ENCODE assay signal across 8 cellular contexts in the genomic region with DNA sequence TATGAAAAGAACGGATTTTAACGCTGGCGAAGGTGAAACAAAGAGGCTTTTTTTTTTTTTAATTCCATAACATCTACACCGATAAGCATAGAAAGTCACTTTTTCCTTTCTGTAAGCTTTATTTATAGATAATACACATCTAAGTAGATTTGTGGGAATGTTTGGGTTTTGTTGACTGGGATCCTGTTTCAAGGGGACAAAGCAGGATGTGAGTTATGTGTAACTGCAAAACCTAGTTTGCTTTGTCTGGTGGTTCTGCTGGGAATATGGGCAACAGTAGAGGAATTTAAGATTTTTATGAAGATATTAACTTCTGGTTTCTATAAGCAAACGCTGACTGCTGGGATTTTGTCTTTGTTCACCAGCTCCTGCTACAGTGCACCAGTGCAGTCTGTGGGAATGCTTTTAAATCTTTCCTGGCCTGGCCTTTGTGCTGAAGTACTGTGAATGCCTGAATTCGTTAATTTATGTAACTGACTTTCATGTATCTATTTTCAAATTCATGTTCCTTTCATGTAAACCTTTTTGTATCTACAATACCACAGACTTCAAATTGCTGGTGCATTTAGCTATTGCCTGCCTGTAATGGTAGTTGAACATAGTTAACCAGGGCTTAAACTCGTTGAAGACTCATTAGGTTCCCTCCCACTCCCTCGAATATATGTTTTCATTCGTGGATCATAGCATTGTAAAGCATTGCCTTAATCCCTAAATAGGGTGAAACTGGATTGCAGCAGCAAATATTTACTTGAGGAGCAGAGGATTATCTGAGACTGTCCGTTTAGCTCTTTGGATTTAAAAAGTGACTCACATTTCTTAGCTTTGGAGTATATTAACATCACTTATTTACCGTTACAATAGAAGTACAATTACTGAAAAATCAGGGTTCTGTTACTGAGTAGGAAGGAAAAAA. TPM values are rescaled to one million over a fixed set of nuclear protein-coding genes. Genes with fewer than 3 reads are reported as not detected.
A peak's percentile ranks its signal among the peaks of the same experiment; 100 is the strongest.
DNase-seq lines count a peak whose midpoint lies in the region; ATAC-seq and TF ChIP-seq lines count a peak whose summit lies in the region.

No MANE protein-coding gene starts in this region.

- TF ChIP-seq CTCF in CD4-positive, alpha-beta T cell (IDR thresholded peaks at IDR 0.05), result no peak
- TF ChIP-seq CTCF in Loucy (conservative IDR thresholded peaks at IDR 0.05; ENCODE audit: low read length), result no peak

- H3K9me3 ChIP-seq in CD4-positive, alpha-beta T cell (ENCODE audit: control insufficient read depth, low read length), result no peaks in the 10 kb centered on the region
- no peaks in the 10 kb centered on the region; the same call in 1 of the 2 replicates for H3K9me3 ChIP-seq in Loucy (ENCODE audit: insufficient read depth, low read depth, low read length)
- H3K9me3 ChIP-seq in mucosa of stomach (ENCODE audit: control insufficient read depth, low read length), result no peaks in the 10 kb centered on the region

- no peaks in the 10 kb centered on the region for H3K9me2 ChIP-seq in Loucy (replicated peaks; ENCODE audit: low read depth, low read length)

- H3K4me3 ChIP-seq in Loucy (ENCODE audit: low read length, poor library complexity, severe bottlenecking) (peak overlapping the region; percentile 94), mucosa of stomach (ENCODE audit: low read length) (peak overlapping the region; percentile 91)

- DNase-seq in CD4-positive, alpha-beta T cell, result no peak
- no peak for DNase-seq in left lobe of liver (ENCODE audit: low spot score)
- no peak for DNase-seq in GDM1 (lab: John Stamatoyannopoulos, UW)
- DNase-seq in NCI-H526 (lab: John Stamatoyannopoulos, UW), result no peak
- no peak for DNase-seq in DMS114 treated with DMSO at 0.1 percent for 48 hours (lab: John Stamatoyannopoulos, UW; ENCODE audit: unreplicated experiment)

- H3F3A ChIP-seq in Loucy (ENCODE audit: low read depth), result peaks cover 3% of the 10 kb centered on the region; the same call in 1 of the 2 replicates

- H3K4me3 Mint-ChIP-seq in CD4-positive, alpha-beta T cell, result peak overlapping the region; percentile 98

- H3K36me3 Mint-ChIP-seq in CD4-positive, alpha-beta T cell (ENCODE audit: low read depth), result peaks cover 16% of the 10 kb centered on the region

- no peaks in the 10 kb centered on the region for H3K9me3 Mint-ChIP-seq in CD4-positive, alpha-beta T cell

- intact Hi-C loops in CD4-positive, alpha-beta T cell (cut with DNase I, micrococcal nuclease), result loop anchor here (2.0 to 10.0 kb wide), 7 partner anchors 92 to 1682 kb away; a partner anchor contains a TSS

- H3K4me1 Mint-ChIP-seq in CD4-positive, alpha-beta T cell (ENCODE audit: low read depth), result peaks cover 54% of the 10 kb centered on the region

- no peak overlapping the region for H3K27ac ChIP-seq in CD4-positive, alpha-beta T cell (ENCODE audit: low read depth, low read length)
- peak overlapping the region; percentile 73 for H3K27ac ChIP-seq in cingulate gyrus (ENCODE audit: low read depth, low read length)

- POLR2A ChIA-PET in CD4-positive, alpha-beta T cell (lab: Charles Lee), result interaction anchor here (0.6 to 4.4 kb wide), 13 partner anchors 8 to 1749 kb away, joined by 3 to 79 read pairs (median 5); a partner anchor contains a TSS

- no peak for ATAC-seq in CD4-positive, alpha-beta T cell (ENCODE audit: poor library complexity)
- no peak for ATAC-seq in left lobe of liver

- peaks cover 16% of the 10 kb centered on the region for H4K20me1 ChIP-seq in Loucy (ENCODE audit: insufficient read depth, low read length, poor library complexity, severe bottlenecking)

- H3K27me3 Mint-ChIP-seq in CD4-positive, alpha-beta T cell, result no peaks in the 10 kb centered on the region

- peak overlapping the region; percentile 100 for H2AFZ ChIP-seq in Loucy (ENCODE audit: low read length)

- peak overlapping the region; percentile 93 for H3K4me2 ChIP-seq in Loucy (ENCODE audit: low read depth, low read length, poor library complexity, severe bottlenecking)

- peak overlapping the region; percentile 83 for H3K9ac ChIP-seq in Loucy (ENCODE audit: low read depth, low read length, poor library complexity, severe bottlenecking)
- peak overlapping the region; percentile 96 for H3K9ac ChIP-seq in mucosa of stomach (ENCODE audit: low read length)

- H3K27me3 ChIP-seq in CD4-positive, alpha-beta T cell (ENCODE audit: control insufficient read depth, insufficient read depth, low read length), result no peaks in the 10 kb centered on the region
- H3K27me3 ChIP-seq in Loucy (ENCODE audit: insufficient read depth, low read length, poor library complexity, severe bottlenecking) (no peaks in the 10 kb centered on the region), mucosa of stomach (ENCODE audit: control insufficient read depth, insufficient read depth, low read length) (no peaks in the 10 kb centered on the region)

- H3K79me2 ChIP-seq in Loucy (ENCODE audit: insufficient read depth, low read length), result peaks cover 49% of the 10 kb centered on the region

- no peaks in the 10 kb centered on the region for H3K36me3 ChIP-seq in Loucy (ENCODE audit: insufficient read depth, low read length)
- H3K36me3 ChIP-seq in mucosa of stomach (ENCODE audit: control insufficient read depth, insufficient read depth, low read length), result no peaks in the 10 kb centered on the region

- peak overlapping the region; percentile 96 for H3K27ac Mint-ChIP-seq in CD4-positive, alpha-beta T cell

- CTCF ChIA-PET in CD4-positive, alpha-beta T cell (lab: Charles Lee), result interaction anchor here (2.0 to 2.1 kb wide), 3 partner anchors 21 to 166 kb away, joined by 7 to 9 read pairs (median 7); a partner anchor contains a TSS

- H3K4me1 ChIP-seq in Loucy (ENCODE audit: insufficient read depth, low read length, poor library complexity, severe bottlenecking), result peaks cover 51% of the 10 kb centered on the region
- H3K4me1 ChIP-seq in mucosa of stomach (ENCODE audit: control insufficient read depth, insufficient read depth, low read length), result peaks cover 9% of the 10 kb centered on the region

RNA-seq across cellular contexts. Expression of a gene that starts 1.5 kb away (rescaled TPM):
- 10 to 100 TPM; 14.3 to 19.6 TPM for total RNA-seq in CD4-positive, alpha-beta T cell
- total RNA-seq in left lobe of liver, result 8.6 TPM
